In genomic region chr12:42129595-42130204, GRCh38 we compare ENCODE assay signal across 8 cellular contexts. TPM values are rescaled to one million over a fixed set of nuclear protein-coding genes. Genes with fewer than 3 reads are reported as not detected.
A peak's percentile ranks its signal among the peaks of the same experiment; 100 is the strongest.
DNase-seq lines count a peak whose midpoint lies in the region; ATAC-seq, FAIRE-seq and TF ChIP-seq lines count a peak whose summit lies in the region.

No MANE protein-coding gene starts in this region.

- DNase-seq in M059J (ENCODE audit: low read depth) (peak; percentile 77), SK-N-SH (peak; percentile 54), fibroblast of peridontal ligament (ENCODE audit: extremely low read depth) (peak; percentile 89), neuronal stem cell (ENCODE audit: low spot score) (peak; percentile 42)
- DNase-seq in stimulated activated CD4-positive, alpha-beta T cell treated with anti-CD3 and anti-CD28 coated beads, Interleukin-4, amount 100 ng/mL, for 4 hours: no peak
- no peak for DNase-seq in activated CD8-positive, alpha-beta memory T cell treated with anti-CD3 and anti-CD28 coated beads for 24 hours

- no peak overlapping the region; a peak in 1 of 4 replicates for H3K4me3 ChIP-seq in SK-N-SH (ENCODE audit: low read depth in 2 of 2, low read length in 1 of 2)
- no peak overlapping the region for H3K4me3 ChIP-seq in neuronal stem cell (ENCODE audit: low read length in 2 of 2)

- peak; percentile 98 for FAIRE-seq in G401.6 (lab: Jason Lieb, UNC)

- POLR2A ChIA-PET in SK-N-SH (lab: Yijun Ruan, JAX): no interaction called here

- H3K23ac ChIP-seq in neuronal stem cell (ENCODE audit: low read depth, low read length, poor library complexity): no peak overlapping the region

- peaks cover 2% of the 10 kb centered on the region for H3K79me1 ChIP-seq in neuronal stem cell (ENCODE audit: low read depth, low read length)

- no peaks in the 10 kb centered on the region for H3K9me2 ChIP-seq in SK-N-SH

- H2BK12ac ChIP-seq in neuronal stem cell (ENCODE audit: low read length): no peak overlapping the region

- H3K36me3 ChIP-seq in SK-N-SH (replicated peaks in 1 of 2; ENCODE audit: control insufficient read depth in 1 of 2, insufficient read depth in 2 of 2, low read length in 1 of 2) (peaks cover 0 to 7% of the 10 kb centered on the region in 2 experiments), neuronal stem cell (replicated peaks in 1 of 2; ENCODE audit: control insufficient read depth in 2 of 2, insufficient read depth in 2 of 2, low read length in 2 of 2) (peaks cover 0 to 8% of the 10 kb centered on the region in 2 donors)

- H2AFZ ChIP-seq in SK-N-SH (ENCODE audit: low read depth) (no peak overlapping the region), neuronal stem cell (ENCODE audit: low read length) (no peak overlapping the region)

- H4K91ac ChIP-seq in neuronal stem cell (ENCODE audit: low read depth, low read length, poor library complexity): no peak overlapping the region

- TF ChIP-seq EP300 in SK-N-SH (IDR thresholded peaks at IDR 0.05; ENCODE audit: borderline replicate concordance in 1 of 2, low read depth in 1 of 2, low read length in 1 of 2): no peak

- TF ChIP-seq RAD21 in SK-N-SH (IDR thresholded peaks at IDR 0.05; ENCODE audit: low read length): peak; percentile 98

- H3K4me1 ChIP-seq in SK-N-SH (ENCODE audit: control insufficient read depth in 1 of 2, insufficient read depth in 2 of 2, low read depth in 1 of 2, low read length in 1 of 2) (peaks cover 8 to 19% of the 10 kb centered on the region in 2 experiments; a peak in 3 of 4 replicates), neuronal stem cell (ENCODE audit: control insufficient read depth in 2 of 2, insufficient read depth in 1 of 2, low read depth in 1 of 2, low read length in 2 of 2) (peaks cover 0 to 4% of the 10 kb centered on the region in 2 donors)

- no peak overlapping the region for H2BK15ac ChIP-seq in neuronal stem cell (ENCODE audit: low read length)

- no peaks in the 10 kb centered on the region for H3K27me3 ChIP-seq in SK-N-SH (ENCODE audit: insufficient read depth)
- no peaks in the 10 kb centered on the region for H3K27me3 ChIP-seq in neuronal stem cell (ENCODE audit: control insufficient read depth in 3 of 3, insufficient read depth in 3 of 3, low read depth in 1 of 3, low read length in 3 of 3)

- H4K20me1 ChIP-seq in SK-N-SH (ENCODE audit: insufficient read depth): peaks cover 21% of the 10 kb centered on the region

- H3K4me2 ChIP-seq in SK-N-SH (no peak overlapping the region), neuronal stem cell (ENCODE audit: insufficient read depth, low read length, poor library complexity, severe bottlenecking) (no peak overlapping the region)

- peaks cover 72% of the 10 kb centered on the region for H3K79me2 ChIP-seq in SK-N-SH (ENCODE audit: insufficient read depth)

- no peak overlapping the region for H2AK5ac ChIP-seq in neuronal stem cell (ENCODE audit: low read depth, low read length)

- no peak overlapping the region for H4K8ac ChIP-seq in neuronal stem cell (ENCODE audit: low read depth, low read length)

- TF ChIP-seq CTCF in SK-N-SH (IDR thresholded peaks at IDR 0.05): peak; percentile 96

- no peak overlapping the region for H2BK120ac ChIP-seq in neuronal stem cell (ENCODE audit: low read depth, low read length)

- H3K9me3 ChIP-seq in SK-N-SH (no peaks in the 10 kb centered on the region), neuronal stem cell (replicated peaks in 1 of 2; ENCODE audit: control insufficient read depth in 2 of 2, insufficient read depth in 1 of 2, low read depth in 1 of 2, low read length in 2 of 2) (no peaks in the 10 kb centered on the region)

- no peak overlapping the region for H2BK5ac ChIP-seq in neuronal stem cell (ENCODE audit: low read length)

- H3K27ac ChIP-seq in SK-N-SH (ENCODE audit: low read depth in 2 of 2, low read length in 1 of 2) (no peak overlapping the region), neuronal stem cell (replicated peaks; ENCODE audit: low read length) (no peak overlapping the region)

- CTCF ChIA-PET in SK-N-SH (lab: Yijun Ruan, JAX): interaction anchor here (1.5 to 5.2 kb wide), 4 partner anchors 11 to 242 kb away, joined by 4 to 27 read pairs (median 8); no protein-coding TSS in a partner anchor

- H3K14ac ChIP-seq in neuronal stem cell (ENCODE audit: low read length): no peak overlapping the region

- WGBS in SK-N-SH (ENCODE audit: low lambda C conversion rate): 35% methylated on average over 4 of the region's 4 CpGs
- no CpG with 5 or more reads among the region's 4 CpGs for WGBS in neuronal stem cell (ENCODE audit: extremely low coverage in 2 of 2, insufficient read length in 2 of 2, insufficient replicate concordance in 1 of 2), 2 donors

- H3F3A ChIP-seq in SK-N-SH (replicated peaks; ENCODE audit: insufficient read depth): peaks cover 11% of the 10 kb centered on the region

- no peak overlapping the region for H3K4ac ChIP-seq in neuronal stem cell (ENCODE audit: low read length)

- H3K9ac ChIP-seq in SK-N-SH (peak overlapping the region; percentile 10; the same call in 1 of the 2 replicates), neuronal stem cell (ENCODE audit: low read depth, low read length, poor library complexity) (no peak overlapping the region)

- H3K18ac ChIP-seq in neuronal stem cell (ENCODE audit: low read length): no peak overlapping the region

- ATAC-seq in HG03378 (IDR thresholded peaks at IDR 0.05; ENCODE audit: unreplicated experiment): no peak

TF ChIP-seq in SK-N-SH, 30 proteins besides CTCF, POLR2A, EP300 and RAD21 (continues in another document):
- TF ChIP-seq CHD2 (IDR thresholded peaks at IDR 0.05; ENCODE audit: low read length, partially characterized antibody) (no peak), RFX5 (IDR thresholded peaks at IDR 0.05; ENCODE audit: low read length) (no peak), POLR2AphosphoS5 (IDR thresholded peaks at IDR 0.05; ENCODE audit: low read depth, low read length) (no peak), EZH2phosphoT487 (IDR thresholded peaks at IDR 0.05; ENCODE audit: borderline replicate concordance, low read depth) (no peak), SMC3 (IDR thresholded peaks at IDR 0.05; ENCODE audit: low read depth, low read length) (peak; percentile 86), YY1 (IDR thresholded peaks at IDR 0.05; ENCODE audit: low read depth) (no peak), GABPA (IDR thresholded peaks at IDR 0.05; ENCODE audit: low read depth) (no peak), FOXJ3 (CRISPR knock-in tag; IDR thresholded peaks at IDR 0.05) (no peak), GATA2 (CRISPR knock-in tag; IDR thresholded peaks at IDR 0.05) (peak; percentile 56), NRF1 (IDR thresholded peaks at IDR 0.05; ENCODE audit: low read depth, low read length) (0 out of 2 replicates have a peak, but pooled peaks have one; percentile 7), NFIC (IDR thresholded peaks at IDR 0.05; ENCODE audit: borderline replicate concordance) (no peak), FOSL2 (IDR thresholded peaks at IDR 0.05; ENCODE audit: borderline replicate concordance, low read depth) (no peak), USF1 (IDR thresholded peaks at IDR 0.05; ENCODE audit: borderline replicate concordance, low read depth) (no peak), IRF3 (IDR thresholded peaks at IDR 0.05; ENCODE audit: low read depth, low read length) (no peak), PBX3 (IDR thresholded peaks at IDR 0.05) (no peak)
- TF ChIP-seq, protein P1, sequence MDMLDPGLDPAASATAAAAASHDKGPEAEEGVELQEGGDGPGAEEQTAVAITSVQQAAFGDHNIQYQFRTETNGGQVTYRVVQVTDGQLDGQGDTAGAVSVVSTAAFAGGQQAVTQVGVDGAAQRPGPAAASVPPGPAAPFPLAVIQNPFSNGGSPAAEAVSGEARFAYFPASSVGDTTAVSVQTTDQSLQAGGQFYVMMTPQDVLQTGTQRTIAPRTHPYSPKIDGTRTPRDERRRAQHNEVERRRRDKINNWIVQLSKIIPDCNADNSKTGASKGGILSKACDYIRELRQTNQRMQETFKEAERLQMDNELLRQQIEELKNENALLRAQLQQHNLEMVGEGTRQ (IDR thresholded peaks at IDR 0.05; ENCODE audit: borderline replicate concordance, low read depth, low read length): no peak

RNA-seq across cellular contexts. Expression of gene GXYLT1, which starts 15.0 kb away (rescaled TPM):
- total RNA-seq in M059J (2014; rRNA removed; shearing (Covaris generic)): 9.7 and 16.1 TPM in 2 replicates
- polyA plus RNA-seq in SK-N-SH (2012; rRNA removed): 5.0 and 5.8 TPM in 2 replicates
- polyA plus RNA-seq in SK-N-SH (2012; cell fraction: cytosol; rRNA removed): 7.4 and 8.5 TPM in 2 replicates
- 2.6 and 4.7 TPM in 2 replicates for polyA plus RNA-seq in SK-N-SH (2012; cell fraction: nucleus; rRNA removed)
- 7.8 TPM for polyA plus RNA-seq in neuronal stem cell (2013, experiment 1 of 2)
- 7.5 TPM for polyA plus RNA-seq in neuronal stem cell (2013, experiment 2 of 2)

Comparison
In these comparisons a context has a peak if more than half of its experiments do, and no peak if none do; other contexts are left out.
1. DNase-seq: peak in M059J (single experiment), SK-N-SH (single experiment), fibroblast of peridontal ligament (single experiment) and neuronal stem cell (single experiment); none in stimulated activated CD4-positive, alpha-beta T cell treated with anti-CD3 and anti-CD28 coated beads, Interleukin-4, amount 100 ng/mL, for 4 hours (0 of 2) and activated CD8-positive, alpha-beta memory T cell treated with anti-CD3 and anti-CD28 coated beads for 24 hours (single experiment).